In genomic region chr4:15718465-15718864, GRCh38 we compare ENCODE assay signal across 16 cellular contexts. TPM values are rescaled to one million over a fixed set of nuclear protein-coding genes. Genes with fewer than 3 reads are reported as not detected.
DNase-seq lines count a peak whose midpoint lies in the region; ATAC-seq, FAIRE-seq and TF ChIP-seq lines count a peak whose summit lies in the region.
"Had no signal": no experiment of that assay in that cellular context is flagged by ENCODE, and none has a peak within 500 bp of the region (broad histone marks: within the 10 kb centered on the region; RNA-seq: fewer than 3 reads in every experiment).

No MANE protein-coding gene starts in this region.

- H2BK5ac ChIP-seq in IMR-90 (ENCODE audit: low read depth, low read length, poor library complexity, severe bottlenecking): peak overlapping the region; percentile 48
- no peak overlapping the region for H2BK5ac ChIP-seq in mesenchymal stem cell (ENCODE audit: low read depth, low read length, poor library complexity, severe bottlenecking)

- H3K27me3 Mint-ChIP-seq in CD8-positive, alpha-beta T cell (ENCODE audit: low read depth): no peaks in the 10 kb centered on the region
- H3K27me3 Mint-ChIP-seq in activated naive CD4-positive, alpha-beta T cell treated with anti-CD3 and anti-CD28 coated beads, Interleukin-2, amount 10 ng/mL, durations not matched to agents 7 days and 5 days: peaks cover 4% of the 10 kb centered on the region
- H3K27me3 Mint-ChIP-seq: CD4-positive, alpha-beta memory T cell had no signal

- H3K9me3 ChIP-seq in IMR-90 (ENCODE audit: control insufficient read depth, insufficient read depth, low read length) (no peaks in the 10 kb centered on the region), K562 (replicated peaks; ENCODE audit: control insufficient read depth, insufficient read depth, low read depth, low read length) (no peaks in the 10 kb centered on the region), mesenchymal stem cell (ENCODE audit: control insufficient read depth, low read length) (no peaks in the 10 kb centered on the region)
- no peaks in the 10 kb centered on the region for H3K9me3 ChIP-seq in CD8-positive, alpha-beta T cell (ENCODE audit: low read length)

- H3K27me3 ChIP-seq in IMR-90 (ENCODE audit: control insufficient read depth, insufficient read depth, low read length): no peaks in the 10 kb centered on the region
- no peaks in the 10 kb centered on the region; a peak in 2 of 5 replicates for H3K27me3 ChIP-seq in K562 (ENCODE audit: control insufficient read depth in 2 of 2, insufficient read depth in 2 of 2, low read length in 2 of 2)
- no peaks in the 10 kb centered on the region for H3K27me3 ChIP-seq in mesenchymal stem cell (ENCODE audit: control insufficient read depth in 1 of 2, insufficient read depth in 1 of 2, low read length in 2 of 2)
- H3K27me3 ChIP-seq in CD8-positive, alpha-beta T cell (ENCODE audit: insufficient read depth, low read length): no peaks in the 10 kb centered on the region

- H3K36me3 ChIP-seq in IMR-90 (ENCODE audit: control insufficient read depth, insufficient read depth, low read length): no peaks in the 10 kb centered on the region
- no peaks in the 10 kb centered on the region for H3K36me3 ChIP-seq in K562 (ENCODE audit: control insufficient read depth, insufficient read depth, low read length)
- H3K36me3 ChIP-seq in mesenchymal stem cell (ENCODE audit: control insufficient read depth in 1 of 2, insufficient read depth in 2 of 2, low read depth in 1 of 2, low read length in 2 of 2): peaks cover 0 to 32% of the 10 kb centered on the region in 2 experiments
- H3K36me3 ChIP-seq in CD8-positive, alpha-beta T cell (ENCODE audit: insufficient read depth, low read length): no peaks in the 10 kb centered on the region

- TF ChIP-seq CTCF in IMR-90 (conservative IDR thresholded peaks at IDR 0.05; ENCODE audit: low read depth, low read length) (no peak), K562 (IDR thresholded peaks at IDR 0.05 in 2 of 3, conservative IDR thresholded peaks at IDR 0.05 in 1 of 3; ENCODE audit: insufficient read depth in 2 of 3, low read depth in 1 of 3, low read length in 3 of 3) (no peak)
- no peak for TF ChIP-seq CTCF in CD8-positive, alpha-beta T cell (IDR thresholded peaks at IDR 0.05)

- POLR2A ChIA-PET in IMR-90 (lab: Charles Lee; ENCODE audit: unreplicated experiment) (no interaction called here), K562 (lab: Yijun Ruan, JAX) (no interaction called here)
- POLR2A ChIA-PET in CD8-positive, alpha-beta T cell (lab: Charles Lee): interaction anchor here (0.6 kb wide), 1 partner anchor 573 kb away, joined by 3 read pairs; no protein-coding TSS in a partner anchor

- H3K27ac Mint-ChIP-seq in CD8-positive, alpha-beta T cell: no peak overlapping the region
- no peak overlapping the region for H3K27ac Mint-ChIP-seq in activated naive CD4-positive, alpha-beta T cell treated with anti-CD3 and anti-CD28 coated beads, Interleukin-2, amount 10 ng/mL, durations not matched to agents 7 days and 5 days
- H3K27ac Mint-ChIP-seq in activated naive CD4-positive, alpha-beta T cell treated with anti-CD3 and anti-CD28 coated beads, Interleukin-2, amount 50 U/mL, for 72 hours: no peak overlapping the region
- H3K27ac Mint-ChIP-seq: B cell; CD4-positive, alpha-beta memory T cell had no signal

- peak overlapping the region; percentile 71; the same call in 1 of the 2 replicates for H2BK20ac ChIP-seq in IMR-90 (ENCODE audit: low read depth, low read length)

- H2BK12ac ChIP-seq in mesenchymal stem cell (ENCODE audit: low read length in 2 of 2): peak overlapping the region in 1 of 2 experiments; percentile 100

- peak overlapping the region; percentile 15 for H2AK9ac ChIP-seq in IMR-90 (replicated peaks; ENCODE audit: low read depth, low read length, poor library complexity)

- WGBS in IMR-90 (ENCODE audit: extremely low coverage in 2 of 2, insufficient read length in 1 of 2), 2 experiments: 92% methylated on average over 2 of the region's 5 CpGs; no CpG with 5 or more reads in 1 of the 2 experiments
- WGBS in K562 (ENCODE audit: insufficient coverage, low coverage, missing lambda C conversion rate): 6% methylated on average over 5 of the region's 5 CpGs
- 89% methylated on average over 4 of the region's 5 CpGs for WGBS in mesenchymal stem cell

- dilution Hi-C loops in IMR-90 (cut with HindIII; ENCODE audit: low sequenced_read_pairs, unreplicated experiment): no loop called here

- H3K4me3 ChIP-seq in IMR-90 (ENCODE audit: insufficient read depth, low read depth, low read length) (no peak overlapping the region), K562 (no peak overlapping the region), mesenchymal stem cell (ENCODE audit: insufficient read depth in 1 of 2, low read depth in 1 of 2, low read length in 2 of 2) (no peak overlapping the region)
- no peak overlapping the region for H3K4me3 ChIP-seq in CD8-positive, alpha-beta T cell (ENCODE audit: low read depth, low read length)
- H3K4me3 ChIP-seq: GM23248 had no signal

- no peaks in the 10 kb centered on the region for H4K20me1 ChIP-seq in IMR-90 (ENCODE audit: insufficient read depth, low read length)
- no peaks in the 10 kb centered on the region for H4K20me1 ChIP-seq in K562 (replicated peaks; ENCODE audit: control insufficient read depth, insufficient read depth, low read length)

- BruUV-seq in IMR-90 (replicated peaks; lab: Mats Ljungman, UMichigan) (no TSS peak), K562 (replicated peaks; lab: Mats Ljungman, UMichigan) (no TSS peak)

- TF ChIP-seq RAD21 in IMR-90 (IDR thresholded peaks at IDR 0.05; ENCODE audit: low read length) (no peak), K562 (CRISPR knock-in tag; conservative IDR thresholded peaks at IDR 0.05 in 1 of 2, IDR thresholded peaks at IDR 0.05 in 1 of 2) (no peak)

- H3K9ac ChIP-seq in IMR-90 (ENCODE audit: low read depth, low read length): no peak overlapping the region
- H3K9ac ChIP-seq in K562 (ENCODE audit: insufficient read depth in 1 of 2, low read depth in 2 of 2, low read length in 2 of 2): no peak overlapping the region
- H3K9ac ChIP-seq in mesenchymal stem cell (ENCODE audit: low read length): no peak overlapping the region
- H3K9ac ChIP-seq: GM23248 had no signal

- H4K8ac ChIP-seq in IMR-90 (ENCODE audit: low read depth in 2 of 2, low read length in 2 of 2) (peak overlapping the region in 1 of 2 experiments; percentile 44; a peak in 2 of 4 replicates), mesenchymal stem cell (ENCODE audit: low read length) (peak overlapping the region; percentile 45)

- H3K9me3 Mint-ChIP-seq in CD8-positive, alpha-beta T cell: no peaks in the 10 kb centered on the region
- no peaks in the 10 kb centered on the region for H3K9me3 Mint-ChIP-seq in activated naive CD4-positive, alpha-beta T cell treated with anti-CD3 and anti-CD28 coated beads, Interleukin-2, amount 10 ng/mL, durations not matched to agents 7 days and 5 days
- no peaks in the 10 kb centered on the region for H3K9me3 Mint-ChIP-seq in activated naive CD4-positive, alpha-beta T cell treated with anti-CD3 and anti-CD28 coated beads, Interleukin-2, amount 50 U/mL, for 72 hours
- H3K9me3 Mint-ChIP-seq: CD4-positive, alpha-beta memory T cell had no signal

- H2AK5ac ChIP-seq in IMR-90 (ENCODE audit: low read depth, low read length): peak overlapping the region; percentile 30; the same call in 1 of the 2 replicates
- peak overlapping the region; percentile 31 for H2AK5ac ChIP-seq in mesenchymal stem cell (ENCODE audit: low read length, severe bottlenecking)

- H2BK120ac ChIP-seq in IMR-90 (ENCODE audit: low read depth, low read length) (peak overlapping the region; percentile 10; the same call in 1 of the 2 replicates), mesenchymal stem cell (ENCODE audit: low read depth, low read length) (no peak overlapping the region)

- H3K56ac ChIP-seq in IMR-90 (ENCODE audit: extremely low read depth, insufficient read depth, low read length): no peak overlapping the region

- FAIRE-seq in K562 (lab: Jason Lieb, UNC): no peak
- FAIRE-seq: A204.1, H54 had no signal

- DNase-seq in IMR-90 (no peak), K562 (ENCODE audit: extremely low read depth in 1 of 4, low spot score in 3 of 4) (no peak), mesenchymal stem cell (no peak), SKM-1 treated with dmso at 0.1 percent for 144 hours (lab: John Stamatoyannopoulos, UW; ENCODE audit: unreplicated experiment) (no peak)
- no peak for DNase-seq in CD8-positive, alpha-beta T cell
- no peak for DNase-seq in activated naive CD4-positive, alpha-beta T cell treated with anti-CD3 and anti-CD28 coated beads, Interleukin-2, amount 10 ng/mL, durations not matched to agents 7 days and 5 days
- no peak for DNase-seq in activated naive CD4-positive, alpha-beta T cell treated with anti-CD3 and anti-CD28 coated beads, Interleukin-2, amount 50 U/mL, for 72 hours (ENCODE audit: low spot score in 2 of 2)
- DNase-seq: C1 segment of cervical spinal cord; CD4-positive, alpha-beta memory T cell; COR-L47; GF-D8; GM23248 had no signal

- peak overlapping the region; percentile 73; the same call in 1 of the 3 replicates for H2BK15ac ChIP-seq in IMR-90 (ENCODE audit: low read depth, low read length)
- peak overlapping the region; percentile 15 for H2BK15ac ChIP-seq in mesenchymal stem cell (ENCODE audit: low read depth, poor library complexity, severe bottlenecking)

- H3K18ac ChIP-seq in IMR-90 (ENCODE audit: low read depth, low read length) (no peak overlapping the region), mesenchymal stem cell (ENCODE audit: low read depth in 1 of 2, low read length in 2 of 2) (peak overlapping the region in 1 of 2 experiments; percentile 98)

- no peak overlapping the region for H3K4me3 Mint-ChIP-seq in CD8-positive, alpha-beta T cell
- H3K4me3 Mint-ChIP-seq in activated naive CD4-positive, alpha-beta T cell treated with anti-CD3 and anti-CD28 coated beads, Interleukin-2, amount 10 ng/mL, durations not matched to agents 7 days and 5 days: no peak overlapping the region
- H3K4me3 Mint-ChIP-seq: B cell; CD4-positive, alpha-beta memory T cell had no signal

- no peaks in the 10 kb centered on the region for H3K4me1 Mint-ChIP-seq in CD8-positive, alpha-beta T cell (ENCODE audit: low read depth)
- no peaks in the 10 kb centered on the region for H3K4me1 Mint-ChIP-seq in activated naive CD4-positive, alpha-beta T cell treated with anti-CD3 and anti-CD28 coated beads, Interleukin-2, amount 10 ng/mL, durations not matched to agents 7 days and 5 days
- H3K4me1 Mint-ChIP-seq: B cell; CD4-positive, alpha-beta memory T cell had no signal

- ATAC-seq in IMR-90 (ENCODE audit: low read depth): no peak
- ATAC-seq in K562: peak; percentile 19; the same call in 1 of the 3 replicates
- ATAC-seq in CD8-positive, alpha-beta T cell: no peak
- ATAC-seq in activated naive CD4-positive, alpha-beta T cell treated with anti-CD3 and anti-CD28 coated beads, Interleukin-2, amount 50 U/mL, for 72 hours: no peak
- ATAC-seq: HCT116 had no signal

- no peak overlapping the region for H3K14ac ChIP-seq in IMR-90 (replicated peaks; ENCODE audit: low read depth, low read length)
- peak overlapping the region in 1 of 2 experiments; percentile 91 for H3K14ac ChIP-seq in mesenchymal stem cell (ENCODE audit: low read length in 2 of 2)

- H3K4ac ChIP-seq in IMR-90 (ENCODE audit: low read depth, low read length) (peak overlapping the region; percentile 69), mesenchymal stem cell (ENCODE audit: low read depth in 1 of 2, low read length in 2 of 2) (peak overlapping the region in 1 of 2 experiments; percentile 89)

- H3K4me2 ChIP-seq in IMR-90 (ENCODE audit: low read depth, low read length) (no peak overlapping the region), K562 (ENCODE audit: insufficient read depth, low read length) (no peak overlapping the region), mesenchymal stem cell (ENCODE audit: low read length, poor library complexity, severe bottlenecking) (no peak overlapping the region)

- no peak for TF ChIP-seq EP300 in K562 (IDR thresholded peaks at IDR 0.05; ENCODE audit: low read length)

- 0 out of 4 replicates have a peak, but pooled peaks cover 0 to 4% of the 10 kb centered on the region in 2 experiments for H3K79me1 ChIP-seq in IMR-90 (ENCODE audit: low read depth in 1 of 2, low read length in 2 of 2)
- no peaks in the 10 kb centered on the region for H3K79me1 ChIP-seq in mesenchymal stem cell (replicated peaks; ENCODE audit: low read length, poor library complexity, severe bottlenecking)

- H3K79me2 ChIP-seq in K562 (ENCODE audit: control insufficient read depth, insufficient read depth, low read length): no peaks in the 10 kb centered on the region

- H3K36me3 Mint-ChIP-seq in CD8-positive, alpha-beta T cell: no peaks in the 10 kb centered on the region
- H3K36me3 Mint-ChIP-seq in activated naive CD4-positive, alpha-beta T cell treated with anti-CD3 and anti-CD28 coated beads, Interleukin-2, amount 10 ng/mL, durations not matched to agents 7 days and 5 days: no peaks in the 10 kb centered on the region
- no peaks in the 10 kb centered on the region for H3K36me3 Mint-ChIP-seq in activated naive CD4-positive, alpha-beta T cell treated with anti-CD3 and anti-CD28 coated beads, Interleukin-2, amount 50 U/mL, for 72 hours
- H3K36me3 Mint-ChIP-seq: CD4-positive, alpha-beta memory T cell had no signal

- H3K9me1 ChIP-seq in IMR-90 (ENCODE audit: insufficient read depth, low read length) (peaks cover 14% of the 10 kb centered on the region), K562 (ENCODE audit: control insufficient read depth, insufficient read depth, low read length) (no peaks in the 10 kb centered on the region)

- H4K5ac ChIP-seq in IMR-90 (ENCODE audit: low read depth, low read length): peak overlapping the region; percentile 61; the same call in 1 of the 2 replicates

- H3K23ac ChIP-seq in IMR-90 (ENCODE audit: low read depth, low read length) (no peak overlapping the region), mesenchymal stem cell (ENCODE audit: low read length in 2 of 2) (no peak overlapping the region)

- CTCF ChIA-PET in IMR-90 (lab: Yijun Ruan, JAX): no interaction called here
- CTCF ChIA-PET in K562 (lab: Yijun Ruan, JAX; ENCODE audit: low intra/inter-chr PET ratio): no interaction called here
- CTCF ChIA-PET in CD8-positive, alpha-beta T cell (lab: Charles Lee): interaction anchor here (1.0 to 1.4 kb wide), 3 partner anchors 10 to 165 kb away, joined by 3 to 4 read pairs (median 3); no protein-coding TSS in a partner anchor
- CTCF ChIA-PET in activated naive CD4-positive, alpha-beta T cell treated with anti-CD3 and anti-CD28 coated beads, Interleukin-2, amount 10 ng/mL, durations not matched to agents 7 days and 5 days (lab: Charles Lee): no interaction called here

- intact Hi-C loops in IMR-90 (cut with micrococcal nuclease): no loop called here
- intact Hi-C loops in K562 (cut with micrococcal nuclease): loop anchor here (5.0 kb wide), 1 partner anchor 66 kb away; no protein-coding TSS in a partner anchor
- intact Hi-C loops in CD8-positive, alpha-beta T cell (cut with DNase I, micrococcal nuclease): no loop called here

- in situ Hi-C loops in IMR-90 (cut with MboI; ENCODE audit: low sequenced_read_pairs): no loop called here
- in situ Hi-C loops in K562 (cut with MboI): no loop called here

- no peak for TF ChIP-seq POLR2A in IMR-90 (IDR thresholded peaks at IDR 0.05; ENCODE audit: low read depth, low read length)
- TF ChIP-seq POLR2A in K562 (conservative IDR thresholded peaks at IDR 0.05): no peak

- H3K27ac ChIP-seq in IMR-90 (ENCODE audit: insufficient read depth, low read length) (no peak overlapping the region), K562 (ENCODE audit: extremely low read depth, low read depth, low read length) (no peak overlapping the region), mesenchymal stem cell (ENCODE audit: low read length, poor library complexity, severe bottlenecking) (no peak overlapping the region)
- no peak overlapping the region for H3K27ac ChIP-seq in CD8-positive, alpha-beta T cell (ENCODE audit: low read depth, low read length)
- H3K27ac ChIP-seq: GM23248 had no signal

- peak overlapping the region; percentile 65 for H4K91ac ChIP-seq in IMR-90 (ENCODE audit: insufficient read depth, low read depth, low read length)
- H4K91ac ChIP-seq in mesenchymal stem cell (ENCODE audit: low read length): peak overlapping the region; percentile 60

- peak overlapping the region; percentile 18 for H2AFZ ChIP-seq in IMR-90 (replicated peaks; ENCODE audit: low read length, poor library complexity)
- H2AFZ ChIP-seq in K562 (ENCODE audit: low read depth, low read length): no peak overlapping the region
- no peak overlapping the region for H2AFZ ChIP-seq in mesenchymal stem cell (ENCODE audit: low read depth, low read length)

- H3K4me1 ChIP-seq in IMR-90 (ENCODE audit: control insufficient read depth, insufficient read depth, low read length) (peaks cover 18% of the 10 kb centered on the region), K562 (replicated peaks in 1 of 2; ENCODE audit: control insufficient read depth in 2 of 2, insufficient read depth in 2 of 2, low read length in 2 of 2) (no peaks in the 10 kb centered on the region; a peak in 1 of 5 replicates), mesenchymal stem cell (ENCODE audit: control insufficient read depth, insufficient read depth, low read depth, low read length) (peaks cover 5% of the 10 kb centered on the region)
- H3K4me1 ChIP-seq in CD8-positive, alpha-beta T cell (ENCODE audit: insufficient read depth, low read length): no peaks in the 10 kb centered on the region

RNA-seq across cellular contexts. Expression of gene BST1, which starts 15.6 kb away (rescaled TPM):
- total RNA-seq in IMR-90 (2012; rRNA removed) (5.3 and 6.6 TPM in 2 replicates), K562 (2014; rRNA removed) (not detected in 2 replicates), K562 (2014; rRNA removed; fragmentation: Illumina TruSeq; extraction: Trizol) (not detected in 2 replicates), K562 (2015; rRNA removed; fragmentation: Illumina TruSeq; extraction: Trizol) (not detected in 2 replicates), K562 (2021) (not detected in 2 replicates)
- polyA plus RNA-seq in IMR-90 (2012; rRNA removed) (11.1 and 11.9 TPM in 2 replicates), K562 (2011; rRNA removed) (0.07 TPM in 2 replicates), K562 (2014; fragmentation: Illumina TruSeq; extraction: Trizol) (not detected in 2 replicates), K562 (2014; fragmentation: Nextera tagmentation; extraction: Ambion mirVana) (under 1 TPM; 0.04 to 0.38 TPM), K562 (2014; rRNA removed) (not detected in 2 replicates)
- 10.6 and 10.7 TPM in 2 replicates for polyA plus RNA-seq in IMR-90 (2012; cell fraction: cytosol; rRNA removed)
- 2.2 and 4.7 TPM in 2 replicates for polyA plus RNA-seq in IMR-90 (2012; cell fraction: nucleus; rRNA removed; ENCODE audit: low replicate concordance)
- not detected in 2 replicates for total RNA-seq in K562 (2011; cell fraction: chromatin; rRNA removed; ENCODE audit: low replicate concordance)
- total RNA-seq in K562 (2011; cell fraction: nucleolus; rRNA removed): not detected in 2 replicates
- not detected in 2 replicates for total RNA-seq in K562 (2011; cell fraction: nucleoplasm; rRNA removed)
- polyA plus RNA-seq in K562 (2011; cell fraction: cytosol; rRNA removed): 0.04 TPM in 1 of 2 replicates, not detected in the other
- 0.20 TPM in 1 of 2 replicates, not detected in the other for polyA plus RNA-seq in K562 (2011; cell fraction: nucleus; rRNA removed)
- 0.12 and 0.42 TPM in 2 replicates for polyA plus RNA-seq in K562 (2012)
- 0.39 TPM in 1 of 2 replicates, not detected in the other for polyA minus RNA-seq in K562 (2011; rRNA and poly(A)+ RNA removed)
- polyA minus RNA-seq in K562 (2011; cell fraction: cytosol; rRNA and poly(A)+ RNA removed): not detected in 2 replicates
- not detected in 2 replicates for polyA minus RNA-seq in K562 (2011; cell fraction: nucleus; rRNA and poly(A)+ RNA removed)
- polyA plus RNA-seq in mesenchymal stem cell (2013, experiment 1 of 2): 0.22 TPM
- 0.37 TPM for polyA plus RNA-seq in mesenchymal stem cell (2013, experiment 2 of 2)
- under 1 TPM; 0.43 to 0.47 TPM for total RNA-seq in CD8-positive, alpha-beta T cell
- under 1 TPM; 0.39 to 0.82 TPM for total RNA-seq in activated naive CD4-positive, alpha-beta T cell treated with anti-CD3 and anti-CD28 coated beads, Interleukin-2, amount 50 U/mL, for 72 hours

RNA-seq across cellular contexts. Expression of gene FAM200B, which starts 36.8 kb away (rescaled TPM):
- total RNA-seq in IMR-90 (2012; rRNA removed) (16.7 and 20.6 TPM in 2 replicates), K562 (2014; rRNA removed) (17.4 and 21.3 TPM in 2 replicates), K562 (2014; rRNA removed; fragmentation: Illumina TruSeq; extraction: Trizol) (25.5 and 31.8 TPM in 2 replicates), K562 (2015; rRNA removed; fragmentation: Illumina TruSeq; extraction: Trizol) (33.4 and 36.3 TPM in 2 replicates), K562 (2021) (23.2 and 25.4 TPM in 2 replicates)
- polyA plus RNA-seq in IMR-90 (2012; rRNA removed) (17.3 and 18.5 TPM in 2 replicates), K562 (2011; rRNA removed) (21.9 and 22.6 TPM in 2 replicates), K562 (2014; fragmentation: Illumina TruSeq; extraction: Trizol) (39.1 and 48.0 TPM in 2 replicates), K562 (2014; fragmentation: Nextera tagmentation; extraction: Ambion mirVana) (10 to 100 TPM; 23.2 to 27.6 TPM), K562 (2014; rRNA removed) (23.3 and 30.3 TPM in 2 replicates)
- polyA plus RNA-seq in IMR-90 (2012; cell fraction: cytosol; rRNA removed): 14.6 and 28.6 TPM in 2 replicates
- polyA plus RNA-seq in IMR-90 (2012; cell fraction: nucleus; rRNA removed; ENCODE audit: low replicate concordance): 5.2 and 23.8 TPM in 2 replicates
- total RNA-seq in K562 (2011; cell fraction: chromatin; rRNA removed; ENCODE audit: low replicate concordance): 8.1 and 22.4 TPM in 2 replicates
- 4.8 and 5.4 TPM in 2 replicates for total RNA-seq in K562 (2011; cell fraction: nucleolus; rRNA removed)
- total RNA-seq in K562 (2011; cell fraction: nucleoplasm; rRNA removed): 8.8 and 11.5 TPM in 2 replicates
- 5.5 and 12.1 TPM in 2 replicates for polyA plus RNA-seq in K562 (2011; cell fraction: cytosol; rRNA removed)
- 25.6 and 39.2 TPM in 2 replicates for polyA plus RNA-seq in K562 (2011; cell fraction: nucleus; rRNA removed)
- 44.3 and 49.2 TPM in 2 replicates for polyA plus RNA-seq in K562 (2012)
- polyA minus RNA-seq in K562 (2011; rRNA and poly(A)+ RNA removed): 12.2 and 17.3 TPM in 2 replicates
- polyA minus RNA-seq in K562 (2011; cell fraction: cytosol; rRNA and poly(A)+ RNA removed): 5.6 and 8.2 TPM in 2 replicates
- polyA minus RNA-seq in K562 (2011; cell fraction: nucleus; rRNA and poly(A)+ RNA removed): 14.4 and 34.0 TPM in 2 replicates
- polyA plus RNA-seq in mesenchymal stem cell (2013, experiment 1 of 2): 71.6 TPM
- 72.1 TPM for polyA plus RNA-seq in mesenchymal stem cell (2013, experiment 2 of 2)
- 10 to 100 TPM; 14.8 to 17.1 TPM for total RNA-seq in CD8-positive, alpha-beta T cell
- total RNA-seq in activated naive CD4-positive, alpha-beta T cell treated with anti-CD3 and anti-CD28 coated beads, Interleukin-2, amount 50 U/mL, for 72 hours: 10 to 100 TPM in 1 of 2 donors, 1 to 10 TPM in 1; 7.7 to 10.6 TPM

RNA-seq across cellular contexts. Expression of gene CD38, which starts 59.7 kb away (rescaled TPM):
- total RNA-seq in IMR-90 (2012; rRNA removed) (not detected in 2 replicates), K562 (2014; rRNA removed) (0.12 TPM in 1 of 2 replicates, not detected in the other), K562 (2014; rRNA removed; fragmentation: Illumina TruSeq; extraction: Trizol) (not detected in 2 replicates), K562 (2015; rRNA removed; fragmentation: Illumina TruSeq; extraction: Trizol) (0.04 TPM in 1 of 2 replicates, not detected in the other), K562 (2021) (0.04 TPM in 1 of 2 replicates, not detected in the other)
- polyA plus RNA-seq in IMR-90 (2012; rRNA removed) (not detected in 2 replicates), K562 (2011; rRNA removed) (0.01 and 0.04 TPM in 2 replicates), K562 (2014; fragmentation: Illumina TruSeq; extraction: Trizol) (not detected in 2 replicates), K562 (2014; fragmentation: Nextera tagmentation; extraction: Ambion mirVana) (under 1 TPM in 1 of 2 experiments, not detected in 1; 0.06 TPM), K562 (2014; rRNA removed) (not detected in 2 replicates)
- polyA plus RNA-seq in IMR-90 (2012; cell fraction: cytosol; rRNA removed): not detected in 2 replicates
- polyA plus RNA-seq in IMR-90 (2012; cell fraction: nucleus; rRNA removed; ENCODE audit: low replicate concordance): not detected in 2 replicates
- total RNA-seq in K562 (2011; cell fraction: chromatin; rRNA removed; ENCODE audit: low replicate concordance): not detected in 2 replicates
- not detected in 2 replicates for total RNA-seq in K562 (2011; cell fraction: nucleolus; rRNA removed)
- not detected in 2 replicates for total RNA-seq in K562 (2011; cell fraction: nucleoplasm; rRNA removed)
- not detected in 2 replicates for polyA plus RNA-seq in K562 (2011; cell fraction: cytosol; rRNA removed)
- polyA plus RNA-seq in K562 (2011; cell fraction: nucleus; rRNA removed): not detected in 2 replicates
- polyA plus RNA-seq in K562 (2012): 0.01 and 0.17 TPM in 2 replicates
- not detected in 2 replicates for polyA minus RNA-seq in K562 (2011; rRNA and poly(A)+ RNA removed)
- polyA minus RNA-seq in K562 (2011; cell fraction: cytosol; rRNA and poly(A)+ RNA removed): not detected in 2 replicates
- polyA minus RNA-seq in K562 (2011; cell fraction: nucleus; rRNA and poly(A)+ RNA removed): not detected in 2 replicates
- 0.41 TPM for polyA plus RNA-seq in mesenchymal stem cell (2013, experiment 1 of 2)
- 0.42 TPM for polyA plus RNA-seq in mesenchymal stem cell (2013, experiment 2 of 2)
- 1 to 10 TPM; 3.5 to 6.2 TPM for total RNA-seq in CD8-positive, alpha-beta T cell
- 10 to 100 TPM; 10.7 to 32.8 TPM for total RNA-seq in activated naive CD4-positive, alpha-beta T cell treated with anti-CD3 and anti-CD28 coated beads, Interleukin-2, amount 50 U/mL, for 72 hours
- total RNA-seq: GM23248 had no signal
- polyA plus RNA-seq: GM23248 had no signal
